Comparison of ENCODE assay signal across 8 cellular contexts in genomic region chr6:35601331-35602132, GRCh38.
DNase-seq lines count a peak whose midpoint lies in the region; ATAC-seq, FAIRE-seq and TF ChIP-seq lines count a peak whose summit lies in the region.

No MANE protein-coding gene starts in this region.

- H3K4me3 ChIP-seq in SJCRH30, result no peak overlapping the region
- H3K4me3 ChIP-seq in ascending aorta, result peak overlapping the region; percentile 41 to 51
- no peak overlapping the region for H3K4me3 ChIP-seq in hepatocyte
- H3K4me3 ChIP-seq in gastrocnemius medialis, result peak overlapping the region in 3 of 4 donors; percentile 6 to 27 (median 22)

- in situ Hi-C loops in gastrocnemius medialis (cut with MboI; ENCODE audit: low sequenced_read_pairs in 4 of 4), result loop anchor here in 1 of 4 donors (5.0 kb wide), 1 partner anchor 126 kb away; no protein-coding TSS in a partner anchor

- H3K4me1 ChIP-seq in SJCRH30, result peaks cover 8% of the 10 kb centered on the region
- H3K4me1 ChIP-seq in ascending aorta, result peaks cover 24 to 78% of the 10 kb centered on the region in 2 donors
- peaks cover 41% of the 10 kb centered on the region for H3K4me1 ChIP-seq in hepatocyte (ENCODE audit: insufficient read depth)
- H3K4me1 ChIP-seq in gastrocnemius medialis, result peaks cover 85 to 99% of the 10 kb centered on the region in 2 donors

- H3K27ac ChIP-seq in SJCRH30 (no peak overlapping the region), ascending aorta (peak overlapping the region; percentile 95 to 97), hepatocyte (peak overlapping the region; percentile 70), gastrocnemius medialis (peak overlapping the region; percentile 89 to 99 (median 92))

- no peaks in the 10 kb centered on the region for H3K9me3 ChIP-seq in SJCRH30 (replicated peaks)
- H3K9me3 ChIP-seq in ascending aorta, result no peaks in the 10 kb centered on the region
- H3K9me3 ChIP-seq in hepatocyte (ENCODE audit: low read depth), result no peaks in the 10 kb centered on the region
- no peaks in the 10 kb centered on the region for H3K9me3 ChIP-seq in gastrocnemius medialis

- TF ChIP-seq POLR2A in H54 (IDR thresholded peaks at IDR 0.05; ENCODE audit: low read depth, low read length) (no peak), gastrocnemius medialis (IDR thresholded peaks at IDR 0.05) (peak in 1 of 2 donors; percentile 54)

- TF ChIP-seq CTCF in ascending aorta (IDR thresholded peaks at IDR 0.05), result no peak
- no peak for TF ChIP-seq CTCF in hepatocyte (IDR thresholded peaks at IDR 0.05; ENCODE audit: poor library complexity)
- TF ChIP-seq CTCF in gastrocnemius medialis (IDR thresholded peaks at IDR 0.05 in 4 of 5, conservative IDR thresholded peaks at IDR 0.05 in 1 of 5), result no peak

- H3K36me3 ChIP-seq in SJCRH30 (no peaks in the 10 kb centered on the region), ascending aorta (peaks cover 8 to 10% of the 10 kb centered on the region in 2 donors), hepatocyte (replicated peaks; ENCODE audit: insufficient read depth, low read depth) (no peaks in the 10 kb centered on the region), gastrocnemius medialis (peaks cover 0 to 18% of the 10 kb centered on the region in 2 donors)

- peaks cover 4% of the 10 kb centered on the region; the same call in 1 of the 2 replicates for H3K27me3 ChIP-seq in SJCRH30
- H3K27me3 ChIP-seq in ascending aorta, result no peaks in the 10 kb centered on the region
- no peaks in the 10 kb centered on the region for H3K27me3 ChIP-seq in hepatocyte
- no peaks in the 10 kb centered on the region for H3K27me3 ChIP-seq in gastrocnemius medialis

- peak overlapping the region; percentile 46 for H3K4me2 ChIP-seq in hepatocyte

- intact Hi-C loops in ascending aorta (cut with DNase I) (loop anchor here (1.0 to 5.0 kb wide), 4 partner anchors 10 to 126 kb away; partner anchors contain the start of gene FKBP5), gastrocnemius medialis (cut with DNase I; ENCODE audit: low total_unique reads) (loop anchor here (1.0 kb wide), 2 partner anchors 88 to 127 kb away; no protein-coding TSS in a partner anchor)

- DNase-seq in H54 (ENCODE audit: insufficient read length, low spot score), result no peak
- DNase-seq in SJCRH30, result peak; percentile 5 to 26
- peak; percentile 45 to 88 for DNase-seq in ascending aorta (ENCODE audit: low spot score in 2 of 2)
- DNase-seq in hepatocyte (ENCODE audit: low spot score), result peak; percentile 47
- peak; percentile 83 to 88 for DNase-seq in gastrocnemius medialis
- no peak for DNase-seq in amniotic stem cell (lab: John Stamatoyannopoulos, UW)

- no peaks in the 10 kb centered on the region for H4K20me1 ChIP-seq in hepatocyte (ENCODE audit: insufficient read depth, poor library complexity, severe bottlenecking)

- ATAC-seq in gastrocnemius medialis, result peak; percentile 74 to 75
- no peak for ATAC-seq in HG03025 (IDR thresholded peaks at IDR 0.05; ENCODE audit: low FRiP score, unreplicated experiment)
- no peak for ATAC-seq in GM18511 (IDR thresholded peaks at IDR 0.05; ENCODE audit: unreplicated experiment)

- no peaks in the 10 kb centered on the region for H3K9me2 ChIP-seq in hepatocyte (replicated peaks; ENCODE audit: insufficient read depth)

- peak; percentile 57 for FAIRE-seq in H54 (lab: Jason Lieb, UNC)

- WGBS in hepatocyte (ENCODE audit: low lambda C conversion rate, missing lambda C conversion rate), result 26% methylated on average over 8 of the region's 8 CpGs

- H2AFZ ChIP-seq in hepatocyte, result no peak overlapping the region

- no peaks in the 10 kb centered on the region for H3K79me2 ChIP-seq in hepatocyte

Comparison
In these comparisons a context has a peak if more than half of its experiments do, and no peak if none do; other contexts are left out.
1. DNase-seq: peak in SJCRH30 (2 of 2), ascending aorta (2 of 2), hepatocyte (single experiment) and gastrocnemius medialis (2 of 2); none in H54 (single experiment) and amniotic stem cell (single experiment).
2. H3K4me3 ChIP-seq: peak in ascending aorta (2 of 2) and gastrocnemius medialis (3 of 4); none in SJCRH30 (single experiment) and hepatocyte (single experiment).
3. ATAC-seq: peak in gastrocnemius medialis (2 of 2); none in HG03025 (single experiment) and GM18511 (single experiment).